In the genomic region with DNA sequence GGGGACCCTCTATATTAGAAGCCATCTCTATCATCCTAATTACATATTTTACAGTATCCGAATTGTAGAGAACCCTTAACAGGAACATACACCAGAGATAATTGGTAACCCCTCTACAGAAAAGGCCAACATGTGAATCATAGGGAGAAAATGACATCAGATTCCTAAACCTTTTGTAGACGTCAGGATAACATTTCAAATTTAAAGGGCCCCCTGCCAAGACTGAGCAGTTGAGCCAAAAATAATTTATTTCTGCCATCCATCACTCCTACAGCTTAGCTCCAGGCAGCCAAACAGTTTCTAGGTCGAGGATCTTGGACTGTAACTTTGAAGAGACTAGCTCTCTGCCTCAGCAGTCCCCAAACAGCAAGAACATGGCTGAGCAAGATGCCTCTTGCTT, we compare ENCODE assay signal across 1 cellular context.
A peak's percentile ranks its signal among the peaks of the same experiment; 100 is the strongest.
TF ChIP-seq lines count a peak whose summit lies in the region.

No MANE protein-coding gene starts in this region.

TF ChIP-seq in SK-N-SH, 30 proteins besides CTCF, POLR2A, EP300 and RAD21 (continued from another document):
- TF ChIP-seq IRF3 (IDR thresholded peaks at IDR 0.05; ENCODE audit: low read depth, low read length) (no peak), NFIC (IDR thresholded peaks at IDR 0.05; ENCODE audit: borderline replicate concordance) (peak; percentile 57; the same call in 1 of the 2 replicates), SIN3A (IDR thresholded peaks at IDR 0.05; ENCODE audit: borderline replicate concordance, low read depth, low read length) (no peak), TEAD4 (IDR thresholded peaks at IDR 0.05; ENCODE audit: borderline replicate concordance, insufficient read depth) (no peak), EZH2phosphoT487 (IDR thresholded peaks at IDR 0.05; ENCODE audit: borderline replicate concordance, low read depth) (no peak), GATA2 (CRISPR knock-in tag; IDR thresholded peaks at IDR 0.05) (no peak), RCOR1 (IDR thresholded peaks at IDR 0.05; ENCODE audit: low read length) (no peak), ZBTB33 (IDR thresholded peaks at IDR 0.05; ENCODE audit: borderline replicate concordance, low read depth) (no peak), TAF1 (IDR thresholded peaks at IDR 0.05; ENCODE audit: borderline replicate concordance, low read depth, low read length) (no peak), PBX3 (IDR thresholded peaks at IDR 0.05) (peak; percentile 86), MAX (IDR thresholded peaks at IDR 0.05; ENCODE audit: low read depth) (no peak), YY1 (IDR thresholded peaks at IDR 0.05; ENCODE audit: low read depth) (no peak), POLR2AphosphoS5 (IDR thresholded peaks at IDR 0.05; ENCODE audit: low read depth, low read length) (no peak), MEF2A (IDR thresholded peaks at IDR 0.05; ENCODE audit: borderline replicate concordance, low read depth) (peak; percentile 49; the same call in 1 of the 2 replicates), TCF12 (IDR thresholded peaks at IDR 0.05) (peak; percentile 14; the same call in 1 of the 2 replicates), CHD2 (IDR thresholded peaks at IDR 0.05; ENCODE audit: low read length, partially characterized antibody) (no peak), REST (IDR thresholded peaks at IDR 0.05; ENCODE audit: low read depth, low read length) (no peak), USF1 (IDR thresholded peaks at IDR 0.05; ENCODE audit: borderline replicate concordance, low read depth) (no peak), FOXM1 (IDR thresholded peaks at IDR 0.05; ENCODE audit: low read depth) (no peak), RXRA (IDR thresholded peaks at IDR 0.05; ENCODE audit: borderline replicate concordance, low read depth) (no peak)
